Comparison of ENCODE assay signal across 1 cellular context in the genomic region with DNA sequence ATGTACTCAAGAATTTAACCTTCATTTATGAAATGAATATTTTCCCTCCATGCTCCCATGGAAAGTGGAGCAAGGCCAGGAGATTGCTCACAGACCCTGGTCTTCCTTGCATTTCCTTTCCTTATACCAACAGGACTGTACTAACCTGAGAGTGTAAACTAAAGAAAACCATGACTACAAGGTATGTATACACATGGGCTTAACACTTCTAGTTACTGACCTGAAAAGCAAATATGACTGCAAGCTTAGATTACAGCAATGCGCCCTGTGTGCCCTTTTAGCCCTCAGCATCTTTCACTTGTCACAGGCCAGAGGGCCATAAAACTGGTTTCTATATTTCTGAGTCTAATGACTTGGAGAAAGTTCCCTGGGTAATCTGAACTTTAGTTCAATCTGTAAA.
TF ChIP-seq lines count a peak whose summit lies in the region.

No MANE protein-coding gene starts in this region.

TF ChIP-seq in HepG2, 621 proteins besides CTCF, POLR2A, EP300 and RAD21 (continued from another document and continues in another):
- TF ChIP-seq EHMT2 (IDR thresholded peaks at IDR 0.05; ENCODE audit: borderline replicate concordance, low read depth, low read length) (no peak), ZNF652 (CRISPR knock-in tag; IDR thresholded peaks at IDR 0.05; ENCODE audit: borderline replicate concordance, low read depth) (no peak), HHEX (CRISPR knock-in tag; IDR thresholded peaks at IDR 0.05) (peak; percentile 51; the same call in 1 of the 2 replicates), ZNF780A (CRISPR knock-in tag; IDR thresholded peaks at IDR 0.05) (no peak), SRSF4 (IDR thresholded peaks at IDR 0.05; ENCODE audit: low read depth, low read length, poor library complexity, severe bottlenecking) (no peak), ZNF788 (CRISPR knock-in tag; IDR thresholded peaks at IDR 0.05; ENCODE audit: borderline replicate concordance) (no peak), ASH2L (IDR thresholded peaks at IDR 0.05; ENCODE audit: insufficient read length, low read depth, low read length) (peak; percentile 66), CHD4 (IDR thresholded peaks at IDR 0.05; ENCODE audit: borderline replicate concordance, low read length) (no peak), RORA (CRISPR knock-in tag; IDR thresholded peaks at IDR 0.05) (no peak), NFATC3 (CRISPR knock-in tag; IDR thresholded peaks at IDR 0.05) (no peak), NFE2 (CRISPR knock-in tag; IDR thresholded peaks at IDR 0.05) (no peak), ATF1 (CRISPR knock-in tag; IDR thresholded peaks at IDR 0.05) (0 out of 2 replicates have a peak, but pooled peaks have one; percentile 25), HDAC6 (IDR thresholded peaks at IDR 0.05; ENCODE audit: low read depth, low read length) (no peak), ZNF431 (CRISPR knock-in tag; IDR thresholded peaks at IDR 0.05; ENCODE audit: borderline replicate concordance, low read depth) (no peak), DR1 (CRISPR knock-in tag; IDR thresholded peaks at IDR 0.05) (no peak), CBFB (CRISPR knock-in tag; IDR thresholded peaks at IDR 0.05) (no peak), ZNF101 (CRISPR knock-in tag; IDR thresholded peaks at IDR 0.05; ENCODE audit: borderline replicate concordance, low read depth) (no peak), STAT5B (CRISPR knock-in tag; IDR thresholded peaks at IDR 0.05) (no peak), MZF1 (CRISPR knock-in tag; IDR thresholded peaks at IDR 0.05; ENCODE audit: borderline replicate concordance) (no peak), SCMH1 (CRISPR knock-in tag; IDR thresholded peaks at IDR 0.05; ENCODE audit: borderline replicate concordance) (no peak), ZEB1 (IDR thresholded peaks at IDR 0.05; ENCODE audit: insufficient replicate concordance, low read depth) (peak; percentile 33), MXD4 (CRISPR knock-in tag; IDR thresholded peaks at IDR 0.05) (peak; percentile 63; the same call in 1 of the 2 replicates), ZNF772 (CRISPR knock-in tag; IDR thresholded peaks at IDR 0.05) (no peak), FOXA1 (IDR thresholded peaks at IDR 0.05) (peak; percentile 69), FOXA1 (CRISPR knock-in tag; IDR thresholded peaks at IDR 0.05) (peak; percentile 91), ZNF543 (CRISPR knock-in tag; IDR thresholded peaks at IDR 0.05) (no peak), ZNF331 (CRISPR knock-in tag; IDR thresholded peaks at IDR 0.05) (peak; percentile 68), ONECUT2 (CRISPR knock-in tag; IDR thresholded peaks at IDR 0.05) (no peak), MAF1 (CRISPR knock-in tag; IDR thresholded peaks at IDR 0.05; ENCODE audit: borderline replicate concordance) (no peak), RFX3 (CRISPR knock-in tag; IDR thresholded peaks at IDR 0.05) (peak; percentile 73), ELF3 (CRISPR knock-in tag; IDR thresholded peaks at IDR 0.05) (peak; percentile 74), MXI1 (IDR thresholded peaks at IDR 0.05; ENCODE audit: borderline replicate concordance, low read depth, low read length) (peak; percentile 65; the same call in 1 of the 3 replicates), ZSCAN22 (CRISPR knock-in tag; IDR thresholded peaks at IDR 0.05) (no peak), FOXK1 (CRISPR knock-in tag; IDR thresholded peaks at IDR 0.05; ENCODE audit: borderline replicate concordance, low read depth) (peak; percentile 50; the same call in 1 of the 2 replicates), ZFYVE20 (CRISPR knock-in tag; IDR thresholded peaks at IDR 0.05; ENCODE audit: borderline replicate concordance, low read depth) (no peak), FOXK2 (IDR thresholded peaks at IDR 0.05) (0 out of 2 replicates have a peak, but pooled peaks have one; percentile 47), GATA4 (IDR thresholded peaks at IDR 0.05; ENCODE audit: borderline replicate concordance, low read depth) (no peak), CENPX (CRISPR knock-in tag; IDR thresholded peaks at IDR 0.05) (no peak), CC2D1A (CRISPR knock-in tag; IDR thresholded peaks at IDR 0.05) (no peak), ZNF143 (CRISPR knock-in tag; IDR thresholded peaks at IDR 0.05) (no peak), ZIK1 (CRISPR knock-in tag; IDR thresholded peaks at IDR 0.05; ENCODE audit: borderline replicate concordance, low read depth) (no peak), ZNF160 (CRISPR knock-in tag; IDR thresholded peaks at IDR 0.05) (no peak), ZNF282 (IDR thresholded peaks at IDR 0.05; ENCODE audit: partially characterized antibody) (no peak), ZFP36L1 (CRISPR knock-in tag; IDR thresholded peaks at IDR 0.05) (no peak), CEBPB (IDR thresholded peaks at IDR 0.05; ENCODE audit: borderline replicate concordance, low read depth, low read length) (peak; percentile 61; the same call in 1 of the 2 replicates), ZMYM2 (CRISPR knock-in tag; IDR thresholded peaks at IDR 0.05) (no peak), NONO (IDR thresholded peaks at IDR 0.05) (no peak), NONO (CRISPR knock-in tag; conservative IDR thresholded peaks at IDR 0.05) (no peak), ZNF296 (CRISPR knock-in tag; conservative IDR thresholded peaks at IDR 0.05) (no peak), STAG1 (CRISPR knock-in tag; IDR thresholded peaks at IDR 0.05) (peak; percentile 21; the same call in 1 of the 2 replicates), CBX1 (IDR thresholded peaks at IDR 0.05; ENCODE audit: low read depth) (no peak), KDM2A (CRISPR knock-in tag; IDR thresholded peaks at IDR 0.05; ENCODE audit: borderline replicate concordance, low read depth) (no peak), REPIN1 (CRISPR knock-in tag; IDR thresholded peaks at IDR 0.05; ENCODE audit: borderline replicate concordance, low read depth) (0 out of 2 replicates have a peak, but pooled peaks have one; percentile 53)
- TF ChIP-seq, protein P1, sequence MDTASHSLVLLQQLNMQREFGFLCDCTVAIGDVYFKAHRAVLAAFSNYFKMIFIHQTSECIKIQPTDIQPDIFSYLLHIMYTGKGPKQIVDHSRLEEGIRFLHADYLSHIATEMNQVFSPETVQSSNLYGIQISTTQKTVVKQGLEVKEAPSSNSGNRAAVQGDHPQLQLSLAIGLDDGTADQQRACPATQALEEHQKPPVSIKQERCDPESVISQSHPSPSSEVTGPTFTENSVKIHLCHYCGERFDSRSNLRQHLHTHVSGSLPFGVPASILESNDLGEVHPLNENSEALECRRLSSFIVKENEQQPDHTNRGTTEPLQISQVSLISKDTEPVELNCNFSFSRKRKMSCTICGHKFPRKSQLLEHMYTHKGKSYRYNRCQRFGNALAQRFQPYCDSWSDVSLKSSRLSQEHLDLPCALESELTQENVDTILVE (CRISPR knock-in tag; IDR thresholded peaks at IDR 0.05), result no peak
- TF ChIP-seq, protein P2, sequence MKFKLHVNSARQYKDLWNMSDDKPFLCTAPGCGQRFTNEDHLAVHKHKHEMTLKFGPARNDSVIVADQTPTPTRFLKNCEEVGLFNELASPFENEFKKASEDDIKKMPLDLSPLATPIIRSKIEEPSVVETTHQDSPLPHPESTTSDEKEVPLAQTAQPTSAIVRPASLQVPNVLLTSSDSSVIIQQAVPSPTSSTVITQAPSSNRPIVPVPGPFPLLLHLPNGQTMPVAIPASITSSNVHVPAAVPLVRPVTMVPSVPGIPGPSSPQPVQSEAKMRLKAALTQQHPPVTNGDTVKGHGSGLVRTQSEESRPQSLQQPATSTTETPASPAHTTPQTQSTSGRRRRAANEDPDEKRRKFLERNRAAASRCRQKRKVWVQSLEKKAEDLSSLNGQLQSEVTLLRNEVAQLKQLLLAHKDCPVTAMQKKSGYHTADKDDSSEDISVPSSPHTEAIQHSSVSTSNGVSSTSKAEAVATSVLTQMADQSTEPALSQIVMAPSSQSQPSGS (CRISPR knock-in tag; IDR thresholded peaks at IDR 0.05), result peak; percentile 66; the same call in 1 of the 2 replicates
- TF ChIP-seq, protein P3, sequence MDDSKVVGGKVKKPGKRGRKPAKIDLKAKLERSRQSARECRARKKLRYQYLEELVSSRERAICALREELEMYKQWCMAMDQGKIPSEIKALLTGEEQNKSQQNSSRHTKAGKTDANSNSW (CRISPR knock-in tag; IDR thresholded peaks at IDR 0.05; ENCODE audit: borderline replicate concordance), result no peak
- TF ChIP-seq, protein P4, sequence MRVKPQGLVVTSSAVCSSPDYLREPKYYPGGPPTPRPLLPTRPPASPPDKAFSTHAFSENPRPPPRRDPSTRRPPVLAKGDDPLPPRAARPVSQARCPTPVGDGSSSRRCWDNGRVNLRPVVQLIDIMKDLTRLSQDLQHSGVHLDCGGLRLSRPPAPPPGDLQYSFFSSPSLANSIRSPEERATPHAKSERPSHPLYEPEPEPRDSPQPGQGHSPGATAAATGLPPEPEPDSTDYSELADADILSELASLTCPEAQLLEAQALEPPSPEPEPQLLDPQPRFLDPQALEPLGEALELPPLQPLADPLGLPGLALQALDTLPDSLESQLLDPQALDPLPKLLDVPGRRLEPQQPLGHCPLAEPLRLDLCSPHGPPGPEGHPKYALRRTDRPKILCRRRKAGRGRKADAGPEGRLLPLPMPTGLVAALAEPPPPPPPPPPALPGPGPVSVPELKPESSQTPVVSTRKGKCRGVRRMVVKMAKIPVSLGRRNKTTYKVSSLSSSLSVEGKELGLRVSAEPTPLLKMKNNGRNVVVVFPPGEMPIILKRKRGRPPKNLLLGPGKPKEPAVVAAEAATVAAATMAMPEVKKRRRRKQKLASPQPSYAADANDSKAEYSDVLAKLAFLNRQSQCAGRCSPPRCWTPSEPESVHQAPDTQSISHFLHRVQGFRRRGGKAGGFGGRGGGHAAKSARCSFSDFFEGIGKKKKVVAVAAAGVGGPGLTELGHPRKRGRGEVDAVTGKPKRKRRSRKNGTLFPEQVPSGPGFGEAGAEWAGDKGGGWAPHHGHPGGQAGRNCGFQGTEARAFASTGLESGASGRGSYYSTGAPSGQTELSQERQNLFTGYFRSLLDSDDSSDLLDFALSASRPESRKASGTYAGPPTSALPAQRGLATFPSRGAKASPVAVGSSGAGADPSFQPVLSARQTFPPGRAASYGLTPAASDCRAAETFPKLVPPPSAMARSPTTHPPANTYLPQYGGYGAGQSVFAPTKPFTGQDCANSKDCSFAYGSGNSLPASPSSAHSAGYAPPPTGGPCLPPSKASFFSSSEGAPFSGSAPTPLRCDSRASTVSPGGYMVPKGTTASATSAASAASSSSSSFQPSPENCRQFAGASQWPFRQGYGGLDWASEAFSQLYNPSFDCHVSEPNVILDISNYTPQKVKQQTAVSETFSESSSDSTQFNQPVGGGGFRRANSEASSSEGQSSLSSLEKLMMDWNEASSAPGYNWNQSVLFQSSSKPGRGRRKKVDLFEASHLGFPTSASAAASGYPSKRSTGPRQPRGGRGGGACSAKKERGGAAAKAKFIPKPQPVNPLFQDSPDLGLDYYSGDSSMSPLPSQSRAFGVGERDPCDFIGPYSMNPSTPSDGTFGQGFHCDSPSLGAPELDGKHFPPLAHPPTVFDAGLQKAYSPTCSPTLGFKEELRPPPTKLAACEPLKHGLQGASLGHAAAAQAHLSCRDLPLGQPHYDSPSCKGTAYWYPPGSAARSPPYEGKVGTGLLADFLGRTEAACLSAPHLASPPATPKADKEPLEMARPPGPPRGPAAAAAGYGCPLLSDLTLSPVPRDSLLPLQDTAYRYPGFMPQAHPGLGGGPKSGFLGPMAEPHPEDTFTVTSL (CRISPR knock-in tag; IDR thresholded peaks at IDR 0.05; ENCODE audit: borderline replicate concordance), result peak; percentile 61; the same call in 1 of the 2 replicates
- TF ChIP-seq, protein P5, sequence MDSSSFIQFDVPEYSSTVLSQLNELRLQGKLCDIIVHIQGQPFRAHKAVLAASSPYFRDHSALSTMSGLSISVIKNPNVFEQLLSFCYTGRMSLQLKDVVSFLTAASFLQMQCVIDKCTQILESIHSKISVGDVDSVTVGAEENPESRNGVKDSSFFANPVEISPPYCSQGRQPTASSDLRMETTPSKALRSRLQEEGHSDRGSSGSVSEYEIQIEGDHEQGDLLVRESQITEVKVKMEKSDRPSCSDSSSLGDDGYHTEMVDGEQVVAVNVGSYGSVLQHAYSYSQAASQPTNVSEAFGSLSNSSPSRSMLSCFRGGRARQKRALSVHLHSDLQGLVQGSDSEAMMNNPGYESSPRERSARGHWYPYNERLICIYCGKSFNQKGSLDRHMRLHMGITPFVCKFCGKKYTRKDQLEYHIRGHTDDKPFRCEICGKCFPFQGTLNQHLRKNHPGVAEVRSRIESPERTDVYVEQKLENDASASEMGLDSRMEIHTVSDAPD (CRISPR knock-in tag; IDR thresholded peaks at IDR 0.05), result no peak
- TF ChIP-seq, protein P6, sequence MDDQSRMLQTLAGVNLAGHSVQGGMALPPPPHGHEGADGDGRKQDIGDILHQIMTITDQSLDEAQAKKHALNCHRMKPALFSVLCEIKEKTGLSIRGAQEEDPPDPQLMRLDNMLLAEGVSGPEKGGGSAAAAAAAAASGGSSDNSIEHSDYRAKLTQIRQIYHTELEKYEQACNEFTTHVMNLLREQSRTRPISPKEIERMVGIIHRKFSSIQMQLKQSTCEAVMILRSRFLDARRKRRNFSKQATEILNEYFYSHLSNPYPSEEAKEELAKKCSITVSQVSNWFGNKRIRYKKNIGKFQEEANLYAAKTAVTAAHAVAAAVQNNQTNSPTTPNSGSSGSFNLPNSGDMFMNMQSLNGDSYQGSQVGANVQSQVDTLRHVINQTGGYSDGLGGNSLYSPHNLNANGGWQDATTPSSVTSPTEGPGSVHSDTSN (CRISPR knock-in tag; IDR thresholded peaks at IDR 0.05; ENCODE audit: borderline replicate concordance), result no peak
- TF ChIP-seq, protein P7, sequence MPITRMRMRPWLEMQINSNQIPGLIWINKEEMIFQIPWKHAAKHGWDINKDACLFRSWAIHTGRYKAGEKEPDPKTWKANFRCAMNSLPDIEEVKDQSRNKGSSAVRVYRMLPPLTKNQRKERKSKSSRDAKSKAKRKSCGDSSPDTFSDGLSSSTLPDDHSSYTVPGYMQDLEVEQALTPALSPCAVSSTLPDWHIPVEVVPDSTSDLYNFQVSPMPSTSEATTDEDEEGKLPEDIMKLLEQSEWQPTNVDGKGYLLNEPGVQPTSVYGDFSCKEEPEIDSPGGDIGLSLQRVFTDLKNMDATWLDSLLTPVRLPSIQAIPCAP (CRISPR knock-in tag; IDR thresholded peaks at IDR 0.05; ENCODE audit: low read depth), result no peak
- TF ChIP-seq, protein P8, sequence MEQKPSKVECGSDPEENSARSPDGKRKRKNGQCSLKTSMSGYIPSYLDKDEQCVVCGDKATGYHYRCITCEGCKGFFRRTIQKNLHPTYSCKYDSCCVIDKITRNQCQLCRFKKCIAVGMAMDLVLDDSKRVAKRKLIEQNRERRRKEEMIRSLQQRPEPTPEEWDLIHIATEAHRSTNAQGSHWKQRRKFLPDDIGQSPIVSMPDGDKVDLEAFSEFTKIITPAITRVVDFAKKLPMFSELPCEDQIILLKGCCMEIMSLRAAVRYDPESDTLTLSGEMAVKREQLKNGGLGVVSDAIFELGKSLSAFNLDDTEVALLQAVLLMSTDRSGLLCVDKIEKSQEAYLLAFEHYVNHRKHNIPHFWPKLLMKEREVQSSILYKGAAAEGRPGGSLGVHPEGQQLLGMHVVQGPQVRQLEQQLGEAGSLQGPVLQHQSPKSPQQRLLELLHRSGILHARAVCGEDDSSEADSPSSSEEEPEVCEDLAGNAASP (CRISPR knock-in tag; IDR thresholded peaks at IDR 0.05; ENCODE audit: borderline replicate concordance), result peak; percentile 69; the same call in 1 of the 2 replicates
